7 cellular contexts compared by ENCODE assay signal in the genomic region with DNA sequence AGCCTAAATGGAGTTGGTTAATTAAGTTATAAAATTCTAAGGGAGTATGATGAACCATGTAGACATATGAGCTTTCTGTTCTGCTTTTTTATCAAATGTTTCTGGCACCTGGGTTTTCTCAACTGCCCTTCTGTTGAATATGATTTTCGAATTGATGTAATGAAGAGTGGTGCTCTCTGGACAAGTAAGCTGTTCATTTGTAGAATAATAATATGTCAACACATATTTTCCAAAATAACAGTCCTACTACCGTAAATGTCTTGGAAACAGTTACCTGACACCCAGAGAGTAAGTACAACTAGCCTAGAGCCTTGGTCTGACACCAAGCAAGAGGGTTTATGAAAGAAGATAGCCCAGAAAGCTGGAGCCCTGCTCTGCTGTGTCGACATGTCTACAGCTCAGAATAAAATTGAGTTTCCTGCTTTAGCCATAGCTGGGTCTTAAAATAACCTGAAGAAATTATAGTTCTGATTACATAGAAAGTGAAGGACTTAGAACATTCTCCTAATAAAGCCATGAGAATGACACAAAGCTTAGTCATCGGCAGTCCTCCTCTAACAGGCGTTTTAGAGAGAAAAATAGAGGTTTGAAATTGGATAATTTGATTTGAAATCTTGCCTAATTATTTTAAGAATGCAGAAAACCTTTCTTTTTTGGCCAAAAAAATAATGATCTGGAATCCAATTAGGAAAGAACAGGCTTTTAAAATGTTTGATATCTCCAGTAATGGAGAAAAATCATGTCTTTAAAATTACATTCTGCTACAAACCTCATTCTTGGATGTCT. TPM values are rescaled to one million over a fixed set of nuclear protein-coding genes. Genes with fewer than 3 reads are reported as not detected.
DNase-seq lines count a peak whose midpoint lies in the region; ATAC-seq and TF ChIP-seq lines count a peak whose summit lies in the region.

No MANE protein-coding gene starts in this region.

- no peak overlapping the region for H3K4me3 ChIP-seq in SK-N-MC
- H3K4me3 ChIP-seq in skeletal muscle cell (ENCODE audit: low read depth, low read length), result no peak overlapping the region
- no peak overlapping the region for H3K4me3 ChIP-seq in suprapubic skin

- TF ChIP-seq POLR2A in suprapubic skin (IDR thresholded peaks at IDR 0.05), result no peak

- ATAC-seq in GM19035 (IDR thresholded peaks at IDR 0.05; ENCODE audit: unreplicated experiment) (peak; percentile 69), HG02981 (IDR thresholded peaks at IDR 0.05; ENCODE audit: unreplicated experiment) (peak; percentile 75)

- DNase-seq in SK-N-MC (ENCODE audit: low read depth, low spot score), result no peak
- peak; percentile 51 for DNase-seq in skeletal muscle cell (ENCODE audit: low read depth)
- no peak for DNase-seq in NCI-H524 (lab: John Stamatoyannopoulos, UW)
- no peak for DNase-seq in germinal center (ENCODE audit: low spot score)
- no peak for DNase-seq in suprapubic skin (ENCODE audit: low spot score in 2 of 2)

- no peaks in the 10 kb centered on the region for H3K27me3 ChIP-seq in suprapubic skin

- no peaks in the 10 kb centered on the region for H3K9me3 ChIP-seq in SK-N-MC (ENCODE audit: low read depth, low read length)
- H3K9me3 ChIP-seq in suprapubic skin, result no peaks in the 10 kb centered on the region

- H3K36me3 ChIP-seq in SK-N-MC (ENCODE audit: insufficient read depth, low read length) (no peaks in the 10 kb centered on the region), suprapubic skin (no peaks in the 10 kb centered on the region)

- H3K4me1 ChIP-seq in suprapubic skin, result no peaks in the 10 kb centered on the region

- 62% methylated on average over 5 of the region's 5 CpGs for WGBS in suprapubic skin

- no peak overlapping the region for H3K9ac ChIP-seq in SK-N-MC (ENCODE audit: insufficient read length)

- H3K27ac ChIP-seq in SK-N-MC (peak overlapping the region; percentile 0; the same call in 1 of the 2 replicates), suprapubic skin (no peak overlapping the region)

- no peak for TF ChIP-seq CTCF in suprapubic skin (IDR thresholded peaks at IDR 0.05)

- no peak for TF ChIP-seq EP300 in suprapubic skin (IDR thresholded peaks at IDR 0.05)

RNA-seq across cellular contexts. Expression of a gene that starts 25.1 kb away (rescaled TPM):
- total RNA-seq in suprapubic skin, result 1 to 10 TPM; 3.4 to 7.2 (median 4.5) TPM
